In genomic region chr10:77036993-77037734, GRCh38 we compare ENCODE assay signal across 8 cellular contexts.
A peak's percentile ranks its signal among the peaks of the same experiment; 100 is the strongest.
DNase-seq lines count a peak whose midpoint lies in the region; ATAC-seq and TF ChIP-seq lines count a peak whose summit lies in the region.

No MANE protein-coding gene starts in this region.

- no peak for TF ChIP-seq POLR2A in thyroid gland (IDR thresholded peaks at IDR 0.05)

- H3K4me1 ChIP-seq in cardiac muscle cell (ENCODE audit: low read depth) (no peaks in the 10 kb centered on the region), thyroid gland (no peaks in the 10 kb centered on the region)

- ATAC-seq in Right ventricle myocardium superior (ENCODE audit: poor library complexity) (no peak), HG02852 (IDR thresholded peaks at IDR 0.05; ENCODE audit: unreplicated experiment) (no peak)

- H3K27me3 ChIP-seq in cardiac muscle cell: peaks cover 2% of the 10 kb centered on the region
- H3K27me3 ChIP-seq in thyroid gland: no peaks in the 10 kb centered on the region

- intact Hi-C loops in Right ventricle myocardium superior (cut with DNase I): no loop called here
- intact Hi-C loops in thyroid gland (cut with DNase I): loop anchor here (10.0 kb wide), 1 partner anchor 78 kb away; no protein-coding TSS in a partner anchor

- H3K36me3 ChIP-seq in cardiac muscle cell (no peaks in the 10 kb centered on the region), thyroid gland (no peaks in the 10 kb centered on the region)

- H3K9me3 ChIP-seq in cardiac muscle cell (ENCODE audit: low read depth): no peaks in the 10 kb centered on the region
- no peaks in the 10 kb centered on the region for H3K9me3 ChIP-seq in thyroid gland

- H3K27ac ChIP-seq in cardiac muscle cell (no peak overlapping the region), thyroid gland (no peak overlapping the region)

- no peak overlapping the region for H3K4me3 ChIP-seq in cardiac muscle cell
- H3K4me3 ChIP-seq in epithelial cell of esophagus (ENCODE audit: low read length): no peak overlapping the region
- no peak overlapping the region for H3K4me3 ChIP-seq in thyroid gland (replicated peaks in 1 of 3)

- DNase-seq in cardiac muscle cell (ENCODE audit: low read depth in 1 of 2, low spot score in 1 of 2) (peak; percentile 30 to 31), Right ventricle myocardium superior (no peak), NCI-H345 (lab: John Stamatoyannopoulos, UW) (peak; percentile 30), epithelial cell of esophagus (ENCODE audit: low read depth) (peak; percentile 53), thyroid gland (no peak), pons (ENCODE audit: low spot score) (no peak)
- no peak for DNase-seq in activated CD8-positive, alpha-beta memory T cell treated with anti-CD3 and anti-CD28 coated beads for 24 hours

- WGBS in thyroid gland, 2 donors: 75 to 78% methylated on average over 6 of the region's 6 CpGs

- peak; percentile 64 for TF ChIP-seq CTCF in cardiac muscle cell (IDR thresholded peaks at IDR 0.05; ENCODE audit: low read depth, low read length)
- peak; percentile 55 for TF ChIP-seq CTCF in epithelial cell of esophagus (IDR thresholded peaks at IDR 0.05; ENCODE audit: insufficient read depth, low read depth, low read length, missing control alignments)
- TF ChIP-seq CTCF in thyroid gland (IDR thresholded peaks at IDR 0.05): peak in 5 of 6 experiments; percentile 20 to 51 (median 40)

Comparison
In these comparisons a context has a peak if more than half of its experiments do, and no peak if none do; other contexts are left out.
1. DNase-seq: peak in cardiac muscle cell (2 of 2), NCI-H345 (single experiment) and epithelial cell of esophagus (single experiment); none in Right ventricle myocardium superior (single experiment), thyroid gland (0 of 2), pons (single experiment) and activated CD8-positive, alpha-beta memory T cell treated with anti-CD3 and anti-CD28 coated beads for 24 hours (single experiment).
2. Peak in every context shown above with its lines, with median percentiles within 50 percentile points of each other: CTCF ChIP-seq.